In genomic region chr20:42111349-42111748, GRCh38 we compare ENCODE assay signal across 24 cellular contexts.
"Had no signal": no experiment of that assay in that cellular context is flagged by ENCODE, and none has a peak within 500 bp of the region (broad histone marks: within the 10 kb centered on the region; RNA-seq: fewer than 3 reads in every experiment).

No MANE protein-coding gene starts in this region.

- DNase-seq: colonic mucosa; cortex of kidney; effector CD4-positive, alpha-beta T cell; effector memory CD4-positive, alpha-beta T cell; foreskin keratinocyte; heart left ventricle; hypothalamus; immature natural killer cell; islet precursor cell; kidney; kidney glomerular epithelial cell; left cardiac atrium; left lung; left ventricle myocardium superior; lower lobe of right lung; mesenchymal stem cell; mucosa of descending colon had no signal

- H2AFZ ChIP-seq: hepatocyte had no signal

- H3K27ac Mint-ChIP-seq: dendritic cell treated with granulocyte-macrophage colony-stimulating factor and Interleukin-4, amounts not matched to agents 40 ng/mL and 50 ng/mL, for 4 days; immature natural killer cell; mesothelial cell of epicardium had no signal

- H3K9me3 ChIP-seq: colonic mucosa, esophagus muscularis mucosa, gastroesophageal sphincter, heart left ventricle, left lung, lower lobe of right lung, mucosa of descending colon had no signal

- H3K4me1 ChIP-seq: colonic mucosa, foreskin keratinocyte, heart left ventricle, left lung, lower lobe of right lung had no signal

- FAIRE-seq: endothelial cell of umbilical vein, frontal cortex, kidney had no signal

- H3K4me3 ChIP-seq: colonic mucosa, esophagus muscularis mucosa, gastroesophageal sphincter, heart left ventricle, hepatocyte, left lung, lower lobe of right lung, mucosa of descending colon had no signal

- H3K79me2 ChIP-seq: hepatocyte had no signal

- H3K27ac ChIP-seq: colonic mucosa, esophagus muscularis mucosa, foreskin keratinocyte, gastroesophageal sphincter, hepatocyte, left lung, lower lobe of right lung had no signal

- H3K9me3 Mint-ChIP-seq: dendritic cell treated with granulocyte-macrophage colony-stimulating factor and Interleukin-4, amounts not matched to agents 40 ng/mL and 50 ng/mL, for 4 days; mesothelial cell of epicardium had no signal

- H3K36me3 ChIP-seq: colonic mucosa, esophagus muscularis mucosa, gastroesophageal sphincter, heart left ventricle, left lung, lower lobe of right lung had no signal

- H3K27me3 ChIP-seq: colonic mucosa, esophagus muscularis mucosa, foreskin keratinocyte, gastroesophageal sphincter, heart left ventricle, hepatocyte, left lung had no signal

- H3K4me3 Mint-ChIP-seq: dendritic cell treated with granulocyte-macrophage colony-stimulating factor and Interleukin-4, amounts not matched to agents 40 ng/mL and 50 ng/mL, for 4 days; immature natural killer cell; mesothelial cell of epicardium had no signal

- H3K4me1 Mint-ChIP-seq: immature natural killer cell, mesothelial cell of epicardium had no signal

- ATAC-seq: foreskin keratinocyte, gastroesophageal sphincter, heart left ventricle, left cardiac atrium, left lung, left ventricle myocardium superior, lower lobe of right lung, mucosa of descending colon had no signal

- H3K36me3 Mint-ChIP-seq: immature natural killer cell, mesothelial cell of epicardium had no signal

- H3K4me2 ChIP-seq: hepatocyte had no signal

- H3K27me3 Mint-ChIP-seq: dendritic cell treated with granulocyte-macrophage colony-stimulating factor and Interleukin-4, amounts not matched to agents 40 ng/mL and 50 ng/mL, for 4 days had no signal
